Comparison of ENCODE assay signal across 34 cellular contexts in genomic region chr1:44401256-44402228, GRCh38.
"Had no signal": no experiment of that assay in that cellular context is flagged by ENCODE, and none has a peak within 500 bp of the region (broad histone marks: within the 10 kb centered on the region; RNA-seq: fewer than 3 reads in every experiment).

No MANE protein-coding gene starts in this region.

- H3K4me3 ChIP-seq: ascending aorta, breast epithelium, cardiac muscle cell, colonic mucosa, esophagus squamous epithelium had no signal

- ATAC-seq: activated CD4-positive, alpha-beta T cell treated with anti-CD3 and anti-CD28 coated beads for 36 hours; activated CD8-positive, alpha-beta memory T cell treated with anti-CD3 and anti-CD28 coated beads, Interleukin-2, amount 10 ng/mL, durations not matched to agents 7 days and 5 days; activated CD8-positive, alpha-beta T cell treated with anti-CD3 and anti-CD28 coated beads, Interleukin-2, amount 10 ng/mL, durations not matched to agents 7 days and 5 days; activated naive CD4-positive, alpha-beta T cell treated with anti-CD3 and anti-CD28 coated beads, Interleukin-2, amount 50 U/mL, for 72 hours; effector memory CD8-positive, alpha-beta T cell; T-helper 17 cell had no signal

- H3K27ac ChIP-seq: ascending aorta, breast epithelium, cardiac muscle cell, colonic mucosa, epithelial cell of prostate, esophagus squamous epithelium, WERI-Rb-1 had no signal

- H3K9me3 Mint-ChIP-seq: activated B cell treated with CpG ODN at 0.5 μM for 24 hours; activated CD4-positive, alpha-beta memory T cell treated with anti-CD3 and anti-CD28 coated beads for 36 hours; activated CD4-positive, alpha-beta T cell treated with anti-CD3 and anti-CD28 coated beads, Interleukin-2, amount 10 ng/mL, durations not matched to agents 24 days and 14 days; activated naive CD4-positive, alpha-beta T cell treated with anti-CD3 and anti-CD28 coated beads, Interleukin-2, amount 10 ng/mL, durations not matched to agents 7 days and 5 days; activated naive CD8-positive, alpha-beta T cell treated with anti-CD3 and anti-CD28 coated beads, Interleukin-2, amount 10 ng/mL, durations not matched to agents 7 days and 5 days; activated T-helper 1 cell treated with anti-CD3 and anti-CD28 coated beads, Interleukin-12 subunit alpha, Interleukin-12 subunit beta, Interleukin-2, Interleukin-4 antibody, amounts not matched to agents 30 ng/mL and 10 ng/mL and 1 ng/mL, durations not matched to agents 14 hours and 24 hours and 36 hours; effector memory CD8-positive, alpha-beta T cell; T-helper 2 cell treated with Interferon-gamma antibody and Interleukin-4, amounts not matched to agents 5 μg/mL and 100 μg/mL, for 36 hours had no signal

- H3K9me3 ChIP-seq: ascending aorta, breast epithelium, colonic mucosa, esophagus squamous epithelium had no signal

- DNase-seq: activated B cell treated with CpG ODN at 0.5 μM for 24 hours; activated CD4-positive, alpha-beta memory T cell treated with anti-CD3 and anti-CD28 coated beads for 36 hours; activated CD4-positive, alpha-beta T cell treated with anti-CD3 and anti-CD28 coated beads for 36 hours; activated CD4-positive, alpha-beta T cell treated with anti-CD3 and anti-CD28 coated beads, Interleukin-2, amount 10 ng/mL, durations not matched to agents 24 days and 14 days; activated CD4-positive, CD25-positive, alpha-beta regulatory T cell treated with anti-CD3 and anti-CD28 coated beads, Interleukin-2, amount 50 U/mL, for 72 hours; activated CD8-positive, alpha-beta memory T cell treated with anti-CD3 and anti-CD28 coated beads, Interleukin-2, amount 10 ng/mL, durations not matched to agents 7 days and 5 days; activated CD8-positive, alpha-beta memory T cell treated with anti-CD3 and anti-CD28 coated beads, Interleukin-2, amount 50 U/mL, for 4 hours; activated CD8-positive, alpha-beta T cell treated with anti-CD3 and anti-CD28 coated beads, Interleukin-2, amount 10 ng/mL, durations not matched to agents 7 days and 5 days; activated gamma-delta T cell; activated naive CD4-positive, alpha-beta T cell; activated naive CD4-positive, alpha-beta T cell treated with anti-CD3 and anti-CD28 coated beads, Interleukin-2, amount 10 ng/mL, durations not matched to agents 7 days and 5 days; activated naive CD8-positive, alpha-beta T cell treated with anti-CD3 and anti-CD28 coated beads, Interleukin-2, amount 10 ng/mL, durations not matched to agents 7 days and 5 days; activated T-cell treated with anti-CD3 and anti-CD28 coated beads, Interleukin-2, amount 50 U/mL, for 1 hour; activated T-cell treated with anti-CD3 and anti-CD28 coated beads, Interleukin-2, amount 50 U/mL, for 48 hours; central memory CD4-positive, alpha-beta T cell; cerebellar nuclear complex; colonic mucosa; effector CD4-positive, alpha-beta T cell; effector memory CD8-positive, alpha-beta T cell; esophagus squamous epithelium; foreskin fibroblast; glutamatergic neuron; T-helper 1 cell; T-helper 17 cell; T1000; WERI-Rb-1 had no signal

- H3K4me3 Mint-ChIP-seq: activated B cell treated with CpG ODN at 0.5 μM for 24 hours; activated CD4-positive, alpha-beta memory T cell treated with anti-CD3 and anti-CD28 coated beads for 36 hours; activated CD4-positive, alpha-beta T cell treated with anti-CD3 and anti-CD28 coated beads for 36 hours; activated CD4-positive, alpha-beta T cell treated with anti-CD3 and anti-CD28 coated beads, Interleukin-2, amount 10 ng/mL, durations not matched to agents 24 days and 14 days; activated CD8-positive, alpha-beta memory T cell treated with anti-CD3 and anti-CD28 coated beads, Interleukin-2, amount 10 ng/mL, durations not matched to agents 7 days and 5 days; activated CD8-positive, alpha-beta T cell treated with anti-CD3 and anti-CD28 coated beads, Interleukin-2, amount 10 ng/mL, durations not matched to agents 7 days and 5 days; activated naive CD4-positive, alpha-beta T cell treated with anti-CD3 and anti-CD28 coated beads, Interleukin-2, amount 10 ng/mL, durations not matched to agents 7 days and 5 days; activated naive CD8-positive, alpha-beta T cell treated with anti-CD3 and anti-CD28 coated beads, Interleukin-2, amount 10 ng/mL, durations not matched to agents 7 days and 5 days; activated T-helper 1 cell treated with anti-CD3 and anti-CD28 coated beads, Interleukin-12 subunit alpha, Interleukin-12 subunit beta, Interleukin-2, Interleukin-4 antibody, amounts not matched to agents 30 ng/mL and 10 ng/mL and 1 ng/mL, durations not matched to agents 14 hours and 24 hours and 36 hours; brain; effector memory CD8-positive, alpha-beta T cell; T-helper 17 cell; T-helper 2 cell treated with Interferon-gamma antibody and Interleukin-4, amounts not matched to agents 5 μg/mL and 100 μg/mL, for 36 hours had no signal

- H3K36me3 ChIP-seq: ascending aorta, breast epithelium, cardiac muscle cell, colonic mucosa, esophagus squamous epithelium, WERI-Rb-1 had no signal

- H3K27ac Mint-ChIP-seq: activated B cell treated with CpG ODN at 0.5 μM for 24 hours; activated CD4-positive, alpha-beta memory T cell treated with anti-CD3 and anti-CD28 coated beads for 36 hours; activated CD4-positive, alpha-beta T cell treated with anti-CD3 and anti-CD28 coated beads for 36 hours; activated CD4-positive, alpha-beta T cell treated with anti-CD3 and anti-CD28 coated beads, Interleukin-2, amount 10 ng/mL, durations not matched to agents 24 days and 14 days; activated CD8-positive, alpha-beta memory T cell treated with anti-CD3 and anti-CD28 coated beads, Interleukin-2, amount 10 ng/mL, durations not matched to agents 7 days and 5 days; activated CD8-positive, alpha-beta T cell treated with anti-CD3 and anti-CD28 coated beads, Interleukin-2, amount 10 ng/mL, durations not matched to agents 7 days and 5 days; activated naive CD4-positive, alpha-beta T cell treated with anti-CD3 and anti-CD28 coated beads, Interleukin-2, amount 10 ng/mL, durations not matched to agents 7 days and 5 days; activated naive CD4-positive, alpha-beta T cell treated with anti-CD3 and anti-CD28 coated beads, Interleukin-2, amount 50 U/mL, for 72 hours; activated naive CD8-positive, alpha-beta T cell treated with anti-CD3 and anti-CD28 coated beads, Interleukin-2, amount 10 ng/mL, durations not matched to agents 7 days and 5 days; activated T-helper 1 cell treated with anti-CD3 and anti-CD28 coated beads, Interleukin-12 subunit alpha, Interleukin-12 subunit beta, Interleukin-2, Interleukin-4 antibody, amounts not matched to agents 30 ng/mL and 10 ng/mL and 1 ng/mL, durations not matched to agents 14 hours and 24 hours and 36 hours; brain; effector memory CD8-positive, alpha-beta T cell; T-helper 17 cell; T-helper 2 cell treated with Interferon-gamma antibody and Interleukin-4, amounts not matched to agents 5 μg/mL and 100 μg/mL, for 36 hours had no signal
